ENCODE assay signal across 25 cellular contexts in the genomic region with DNA sequence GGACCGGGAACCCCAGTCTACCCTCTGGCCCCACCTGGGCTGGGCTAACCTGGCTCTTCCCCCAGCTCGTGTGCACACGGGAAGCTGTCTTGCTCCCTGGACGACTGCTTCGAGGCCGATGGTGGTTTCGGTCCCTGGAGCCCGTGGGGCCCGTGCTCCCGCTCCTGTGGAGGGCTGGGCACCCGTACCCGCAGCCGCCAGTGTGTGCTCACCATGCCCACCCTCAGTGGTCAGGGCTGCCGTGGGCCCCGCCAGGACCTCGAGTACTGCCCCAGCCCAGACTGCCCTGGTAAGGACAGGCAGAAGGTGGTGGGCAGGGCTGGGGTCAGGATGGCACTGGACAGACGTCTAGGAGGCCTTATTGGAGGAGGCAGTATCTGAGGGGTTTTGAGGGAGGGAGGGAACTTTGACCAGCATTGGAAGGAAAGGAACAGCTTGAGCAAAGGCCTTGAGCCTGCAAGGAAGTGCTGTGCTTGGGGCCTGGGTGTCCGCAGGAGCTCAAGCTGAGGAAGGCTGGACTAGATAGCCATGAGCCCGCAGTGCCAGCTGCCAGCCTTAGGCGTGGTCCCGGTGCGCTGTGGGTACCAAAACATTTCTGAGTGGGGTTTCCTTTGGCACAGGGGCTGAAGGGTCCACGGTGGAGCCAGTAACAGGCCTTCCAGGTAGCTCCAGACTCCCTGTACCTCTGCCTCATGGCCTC. TPM values are rescaled to one million over a fixed set of nuclear protein-coding genes. Genes with fewer than 3 reads are reported as not detected.
"Had no signal": no experiment of that assay in that cellular context is flagged by ENCODE, and none has a peak within 500 bp of the region (broad histone marks: within the 10 kb centered on the region; RNA-seq: fewer than 3 reads in every experiment).

No MANE protein-coding gene starts in this region.

- H3K27ac ChIP-seq: adrenal gland, breast epithelium, Peyer's patch had no signal

- ATAC-seq: activated T-cell treated with anti-CD3 and anti-CD28 coated beads, Interleukin-2, amount 50 U/mL, for 72 hours; T-helper 17 cell had no signal

- H3K36me3 ChIP-seq: adrenal gland, breast epithelium, Peyer's patch had no signal

- H3K9me3 ChIP-seq: adrenal gland, breast epithelium, Peyer's patch had no signal

- H3K4me1 ChIP-seq: adrenal gland, breast epithelium had no signal

- DNase-seq: activated B cell treated with CpG ODN at 0.5 μM for 24 hours; activated CD4-positive, alpha-beta memory T cell treated with anti-CD3 and anti-CD28 coated beads, Interleukin-2, amount 10 ng/mL, durations not matched to agents 7 days and 5 days; activated CD4-positive, alpha-beta T cell treated with anti-CD3 and anti-CD28 coated beads, Interleukin-2, amount 10 ng/mL, durations not matched to agents 7 days and 5 days; activated naive CD4-positive, alpha-beta T cell treated with anti-CD3 and anti-CD28 coated beads, Interleukin-2, amount 50 U/mL, for 16 hours; activated naive CD8-positive, alpha-beta T cell treated with anti-CD3 and anti-CD28 coated beads, Interleukin-2, amount 10 ng/mL, durations not matched to agents 7 days and 5 days; activated T-cell treated with anti-CD3 and anti-CD28 coated beads, Interleukin-2, amount 50 U/mL, for 72 hours; adrenal gland; anterior cingulate cortex; central memory CD4-positive, alpha-beta T cell; Kasumi-1; KBM-7; NCI-H1105 treated with DMSO at 0.1 percent for 48 hours; NCI-H1436 treated with DMSO at 0.1 percent for 48 hours; NCI-H187; NCI-H2081; NCI-H510A treated with DMSO at 0.1 percent for 48 hours; NCI-H69; NK-92 treated with Interleukin-12 subunit alpha and Interleukin-12 subunit beta, amount 100 ng/mL, for 24 hours; Peyer's patch; SIG-M5; T-helper 17 cell; T1000 had no signal

- FAIRE-seq: TTC549 had no signal

- H3K27me3 ChIP-seq: breast epithelium, Peyer's patch had no signal

- H3K4me3 ChIP-seq: adrenal gland, breast epithelium, Peyer's patch had no signal

RNA-seq across cellular contexts. Expression of a gene that starts 44.6 kb away (rescaled TPM):
- total RNA-seq: activated CD8-positive, alpha-beta memory T cell treated with anti-CD3 and anti-CD28 coated beads for 36 hours had no signal
